ENCODE assay signal across 8 cellular contexts in the genomic region with DNA sequence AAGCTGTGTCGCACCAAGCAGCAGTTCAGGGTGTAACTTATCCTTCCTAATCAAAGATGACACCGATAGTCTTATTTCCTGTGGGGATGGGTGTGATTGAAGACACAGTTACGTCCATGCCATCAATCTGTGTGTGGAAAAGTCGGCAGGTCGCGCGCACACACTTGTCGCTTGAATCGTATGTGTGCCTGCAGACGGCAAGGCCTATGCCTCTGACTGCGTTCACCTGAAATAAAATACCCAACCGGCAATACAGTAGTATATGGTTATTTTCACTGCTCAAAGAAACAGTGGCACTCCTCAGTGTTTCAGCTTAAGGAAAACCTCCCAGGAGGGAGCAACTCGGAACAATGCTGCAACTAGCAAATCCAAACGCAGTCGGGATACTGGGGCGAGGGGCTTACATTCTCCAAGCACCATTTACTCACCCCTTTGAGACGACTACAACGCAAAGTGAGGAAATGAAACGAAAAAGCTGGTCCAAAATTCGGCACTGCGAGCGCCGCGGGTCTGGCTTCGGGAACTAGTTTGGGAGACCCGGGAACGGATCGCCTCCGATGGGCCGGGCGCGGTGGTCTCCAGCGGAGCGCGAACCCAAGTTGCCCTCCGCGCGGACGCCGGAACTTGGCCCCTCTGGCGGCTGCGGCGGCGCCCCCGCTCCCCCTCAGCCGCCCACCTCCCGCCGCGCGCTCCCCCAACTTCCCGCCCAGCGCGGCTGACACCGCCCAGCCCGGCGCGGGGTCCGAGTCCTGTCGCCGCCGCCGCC. TPM values are rescaled to one million over a fixed set of nuclear protein-coding genes. Genes with fewer than 3 reads are reported as not detected.
DNase-seq lines count a peak whose midpoint lies in the region; ATAC-seq, FAIRE-seq and TF ChIP-seq lines count a peak whose summit lies in the region.

No MANE protein-coding gene starts in this region.

- TF ChIP-seq EP300 in K562 (IDR thresholded peaks at IDR 0.05; ENCODE audit: low read length): no peak

- H3K4me3 ChIP-seq in BLaER1 treated with 17β-estradiol and CSF1 and Interleukin-3, amounts not matched to agents 10 nM and 100 nM: peak overlapping the region; percentile 69 to 90 (median 82)
- H3K4me3 ChIP-seq in K562: peak overlapping the region; percentile 76
- peak overlapping the region; percentile 65 to 73 for H3K4me3 ChIP-seq in small intestine (ENCODE audit: low read depth in 1 of 2, low read length in 2 of 2)

- H3K79me2 ChIP-seq in K562 (ENCODE audit: control insufficient read depth, insufficient read depth, low read length): peaks cover 24% of the 10 kb centered on the region

- no peaks in the 10 kb centered on the region for H3K9me3 ChIP-seq in BLaER1 treated with 17β-estradiol and CSF1 and Interleukin-3, amounts not matched to agents 10 nM and 100 nM (replicated peaks in 1 of 11)
- H3K9me3 ChIP-seq in K562 (replicated peaks; ENCODE audit: control insufficient read depth, insufficient read depth, low read depth, low read length) (no peaks in the 10 kb centered on the region), small intestine (ENCODE audit: control insufficient read depth, low read depth) (no peaks in the 10 kb centered on the region)

- peak overlapping the region; percentile 60 for H2AFZ ChIP-seq in K562 (ENCODE audit: low read depth, low read length)

- TF ChIP-seq RAD21 in K562 (CRISPR knock-in tag; conservative IDR thresholded peaks at IDR 0.05 in 1 of 2, IDR thresholded peaks at IDR 0.05 in 1 of 2): no peak

- DNase-seq in T follicular helper cell (ENCODE audit: low read depth) (peak; percentile 12), K562 (ENCODE audit: extremely low read depth in 1 of 4, low spot score in 3 of 4) (peak in 3 of 4 experiments; percentile 11 to 51 (median 16)), iPS-NIHi7 (ENCODE audit: extremely low spot score) (peak; percentile 36), small intestine (peak; percentile 48), midbrain (lab: John Stamatoyannopoulos, UW) (no peak)

- H4K20me1 ChIP-seq in BLaER1 treated with 17β-estradiol and CSF1 and Interleukin-3, amounts not matched to agents 10 nM and 100 nM: peaks cover 0 to 46% (median 20%) of the 10 kb centered on the region in 11 experiments; a peak in 12 of 22 replicates
- H4K20me1 ChIP-seq in K562 (replicated peaks; ENCODE audit: control insufficient read depth, insufficient read depth, low read length): no peaks in the 10 kb centered on the region

- intact Hi-C loops in K562 (cut with micrococcal nuclease): no loop called here

- peak overlapping the region; percentile 69 to 94 (median 84) for H3K4me2 ChIP-seq in BLaER1 treated with 17β-estradiol and CSF1 and Interleukin-3, amounts not matched to agents 10 nM and 100 nM
- peak overlapping the region; percentile 83 for H3K4me2 ChIP-seq in K562 (ENCODE audit: insufficient read depth, low read length)

- H3K27ac ChIP-seq in BLaER1 treated with 17β-estradiol and CSF1 and Interleukin-3, amounts not matched to agents 10 nM and 100 nM: peak overlapping the region; percentile 52 to 87 (median 80); a peak in 21 of 22 replicates
- H3K27ac ChIP-seq in K562 (ENCODE audit: extremely low read depth, low read depth, low read length) (peak overlapping the region; percentile 72), small intestine (ENCODE audit: low read depth in 1 of 2, low read length in 1 of 2) (peak overlapping the region; percentile 47 to 65)

- CTCF ChIA-PET in K562 (lab: Yijun Ruan, JAX; ENCODE audit: low intra/inter-chr PET ratio): no interaction called here

- ATAC-seq in GM19351 (IDR thresholded peaks at IDR 0.05; ENCODE audit: unreplicated experiment) (peak; percentile 25), HG03439 (IDR thresholded peaks at IDR 0.05; ENCODE audit: unreplicated experiment) (peak; percentile 28), K562 (peak; percentile 62)

- H3K4me1 ChIP-seq in BLaER1 treated with 17β-estradiol and CSF1 and Interleukin-3, amounts not matched to agents 10 nM and 100 nM: peaks cover 19 to 51% (median 29%) of the 10 kb centered on the region in 10 experiments; a peak in 18 of 20 replicates
- peaks cover 12 to 14% of the 10 kb centered on the region in 2 experiments for H3K4me1 ChIP-seq in K562 (replicated peaks in 1 of 2; ENCODE audit: control insufficient read depth in 2 of 2, insufficient read depth in 2 of 2, low read length in 2 of 2)
- peaks cover 3 to 5% of the 10 kb centered on the region in 2 donors for H3K4me1 ChIP-seq in small intestine (ENCODE audit: control insufficient read depth in 2 of 2, insufficient read depth in 1 of 2, low read depth in 1 of 2, low read length in 1 of 2)

- 0 out of 22 replicates have a peak, but pooled peaks cover 0 to 19% (median 0%) of the 10 kb centered on the region in 11 experiments for H3K36me3 ChIP-seq in BLaER1 treated with 17β-estradiol and CSF1 and Interleukin-3, amounts not matched to agents 10 nM and 100 nM
- H3K36me3 ChIP-seq in K562 (ENCODE audit: control insufficient read depth, insufficient read depth, low read length): peaks cover 3% of the 10 kb centered on the region; the same call in 1 of the 3 replicates
- H3K36me3 ChIP-seq in small intestine (ENCODE audit: control insufficient read depth in 2 of 2, insufficient read depth in 2 of 2, low read length in 2 of 2): no peaks in the 10 kb centered on the region

- H3K9me1 ChIP-seq in K562 (ENCODE audit: control insufficient read depth, insufficient read depth, low read length): no peaks in the 10 kb centered on the region

- POLR2A ChIA-PET in K562 (lab: Yijun Ruan, JAX): interaction anchor here (2.2 kb wide), 1 partner anchor 14 kb away, joined by 8 read pairs; no protein-coding TSS in a partner anchor

- TF ChIP-seq POLR2A in K562 (conservative IDR thresholded peaks at IDR 0.05): no peak

- in situ Hi-C loops in K562 (cut with MboI): no loop called here

- peak overlapping the region; percentile 80 to 89 (median 86) for H3K9ac ChIP-seq in BLaER1 treated with 17β-estradiol and CSF1 and Interleukin-3, amounts not matched to agents 10 nM and 100 nM
- peak overlapping the region; percentile 65 to 98 for H3K9ac ChIP-seq in K562 (ENCODE audit: insufficient read depth in 1 of 2, low read depth in 2 of 2, low read length in 2 of 2)

- WGBS in K562 (ENCODE audit: insufficient coverage, low coverage, missing lambda C conversion rate): under 1% methylated on average over 32 of the region's 62 CpGs
- 1 to 3% (median 1%) methylated on average over 33 to 62 of the region's 62 CpGs for WGBS in small intestine, 3 donors

- peaks cover 37 to 52% (median 49%) of the 10 kb centered on the region in 11 experiments for H3K27me3 ChIP-seq in BLaER1 treated with 17β-estradiol and CSF1 and Interleukin-3, amounts not matched to agents 10 nM and 100 nM
- H3K27me3 ChIP-seq in K562 (ENCODE audit: control insufficient read depth in 2 of 2, insufficient read depth in 2 of 2, low read length in 2 of 2): no peaks in the 10 kb centered on the region
- H3K27me3 ChIP-seq in small intestine (ENCODE audit: control insufficient read depth in 2 of 2, insufficient read depth in 2 of 2, low read length in 2 of 2): no peaks in the 10 kb centered on the region

- no peak for TF ChIP-seq CTCF in K562 (IDR thresholded peaks at IDR 0.05 in 2 of 3, conservative IDR thresholded peaks at IDR 0.05 in 1 of 3; ENCODE audit: insufficient read depth in 2 of 3, low read depth in 1 of 3, low read length in 3 of 3)

- TSS peak; percentile 53 for BruUV-seq in K562 (replicated peaks; lab: Mats Ljungman, UMichigan)

- peak; percentile 54 for FAIRE-seq in K562 (lab: Jason Lieb, UNC)
- FAIRE-seq in small intestine (lab: Jason Lieb, UNC): no peak

RNA-seq across cellular contexts. Expression of gene PRKD3, which starts 0.7 kb away (rescaled TPM):
- 20.4 and 71.3 TPM in 2 replicates for total RNA-seq in K562 (2011; cell fraction: chromatin; rRNA removed; ENCODE audit: low replicate concordance)
- 13.6 and 13.8 TPM in 2 replicates for total RNA-seq in K562 (2011; cell fraction: nucleolus; rRNA removed)
- 23.4 and 43.7 TPM in 2 replicates for total RNA-seq in K562 (2011; cell fraction: nucleoplasm; rRNA removed)
- 14.1 and 14.2 TPM in 2 replicates for total RNA-seq in K562 (2014; rRNA removed)
- total RNA-seq in K562 (2014; rRNA removed; fragmentation: Illumina TruSeq; extraction: Trizol): 24.3 and 24.5 TPM in 2 replicates
- total RNA-seq in K562 (2015; rRNA removed; fragmentation: Illumina TruSeq; extraction: Trizol): 19.9 and 22.7 TPM in 2 replicates
- 17.7 and 20.7 TPM in 2 replicates for total RNA-seq in K562 (2021)
- 19.7 and 26.7 TPM in 2 replicates for polyA plus RNA-seq in K562 (2011; rRNA removed)
- polyA plus RNA-seq in K562 (2011; cell fraction: cytosol; rRNA removed): 7.1 and 12.9 TPM in 2 replicates
- polyA plus RNA-seq in K562 (2011; cell fraction: nucleus; rRNA removed): 15.5 and 17.0 TPM in 2 replicates
- polyA plus RNA-seq in K562 (2012): 11.4 and 11.5 TPM in 2 replicates
- 16.7 and 17.0 TPM in 2 replicates for polyA plus RNA-seq in K562 (2014; fragmentation: Illumina TruSeq; extraction: Trizol)
- polyA plus RNA-seq in K562 (2014; fragmentation: Nextera tagmentation; extraction: Ambion mirVana): 1 to 10 TPM; 4.7 to 9.2 TPM
- 12.1 and 12.3 TPM in 2 replicates for polyA plus RNA-seq in K562 (2014; rRNA removed)
- 49.3 and 56.9 TPM in 2 replicates for polyA minus RNA-seq in K562 (2011; rRNA and poly(A)+ RNA removed)
- polyA minus RNA-seq in K562 (2011; cell fraction: cytosol; rRNA and poly(A)+ RNA removed): 20.1 and 20.9 TPM in 2 replicates
- 22.1 and 28.9 TPM in 2 replicates for polyA minus RNA-seq in K562 (2011; cell fraction: nucleus; rRNA and poly(A)+ RNA removed)
- 1 to 10 TPM; 4.3 to 7.9 (median 5.1) TPM for polyA plus RNA-seq in small intestine

RNA-seq across cellular contexts. Expression of gene QPCT, which starts 20.5 kb away (rescaled TPM):
- not detected in 2 replicates for total RNA-seq in K562 (2011; cell fraction: chromatin; rRNA removed; ENCODE audit: low replicate concordance)
- not detected in 2 replicates for total RNA-seq in K562 (2011; cell fraction: nucleolus; rRNA removed)
- not detected in 2 replicates for total RNA-seq in K562 (2011; cell fraction: nucleoplasm; rRNA removed)
- total RNA-seq in K562 (2014; rRNA removed) (not detected in 2 replicates), K562 (2014; rRNA removed; fragmentation: Illumina TruSeq; extraction: Trizol) (not detected in 2 replicates), K562 (2015; rRNA removed; fragmentation: Illumina TruSeq; extraction: Trizol) (not detected in 2 replicates), K562 (2021) (not detected in 2 replicates)
- polyA plus RNA-seq in K562 (2011; rRNA removed) (0.07 TPM in 1 of 2 replicates, not detected in the other), K562 (2014; fragmentation: Illumina TruSeq; extraction: Trizol) (not detected in 2 replicates), K562 (2014; fragmentation: Nextera tagmentation; extraction: Ambion mirVana) (not detected), K562 (2014; rRNA removed) (not detected in 2 replicates), small intestine (1 to 10 TPM in 2 of 3 donors, under 1 TPM in 1; 0.67 to 2.7 (median 1.9) TPM)
- not detected in 2 replicates for polyA plus RNA-seq in K562 (2011; cell fraction: cytosol; rRNA removed)
- not detected in 2 replicates for polyA plus RNA-seq in K562 (2011; cell fraction: nucleus; rRNA removed)
- not detected in 2 replicates for polyA plus RNA-seq in K562 (2012)
- polyA minus RNA-seq in K562 (2011; rRNA and poly(A)+ RNA removed): not detected in 2 replicates
- not detected in 2 replicates for polyA minus RNA-seq in K562 (2011; cell fraction: cytosol; rRNA and poly(A)+ RNA removed)
- not detected in 2 replicates for polyA minus RNA-seq in K562 (2011; cell fraction: nucleus; rRNA and poly(A)+ RNA removed)
